ENCODE assay signal across 1 cellular context in the genomic region with DNA sequence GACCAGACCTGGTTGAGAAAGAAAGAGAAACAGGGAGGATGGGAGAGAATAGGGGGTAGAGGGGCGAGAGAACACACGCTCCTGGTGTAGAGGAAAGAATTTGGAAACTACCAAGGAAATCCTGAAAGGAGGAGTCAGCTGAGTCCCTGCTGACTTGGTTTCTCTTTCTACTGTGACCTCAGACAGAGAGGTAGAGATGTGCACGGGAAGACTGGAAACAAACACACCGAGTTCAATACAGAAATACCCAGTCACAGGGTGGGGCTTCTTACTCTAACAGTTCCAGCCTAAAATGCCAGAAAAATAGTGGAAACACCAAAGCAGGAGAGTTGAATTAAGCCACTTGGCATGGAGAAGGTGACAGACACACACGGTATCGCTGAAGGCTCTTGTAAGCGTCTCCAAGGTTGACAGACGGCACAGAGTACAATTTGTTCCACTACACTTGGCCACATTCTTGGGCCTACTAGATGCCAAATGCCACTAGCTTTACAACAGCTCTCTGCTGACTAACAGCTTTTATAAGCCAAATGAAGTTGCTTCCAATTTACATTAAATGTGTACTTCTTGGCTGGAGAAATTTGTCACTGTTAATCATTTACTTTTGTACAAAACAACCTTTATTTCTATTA.
TF ChIP-seq lines count a peak whose summit lies in the region.

No MANE protein-coding gene starts in this region.

TF ChIP-seq in GM23338, 12 proteins besides CTCF, POLR2A, EP300 and RAD21 (continued from another document):
- TF ChIP-seq, protein P1, sequence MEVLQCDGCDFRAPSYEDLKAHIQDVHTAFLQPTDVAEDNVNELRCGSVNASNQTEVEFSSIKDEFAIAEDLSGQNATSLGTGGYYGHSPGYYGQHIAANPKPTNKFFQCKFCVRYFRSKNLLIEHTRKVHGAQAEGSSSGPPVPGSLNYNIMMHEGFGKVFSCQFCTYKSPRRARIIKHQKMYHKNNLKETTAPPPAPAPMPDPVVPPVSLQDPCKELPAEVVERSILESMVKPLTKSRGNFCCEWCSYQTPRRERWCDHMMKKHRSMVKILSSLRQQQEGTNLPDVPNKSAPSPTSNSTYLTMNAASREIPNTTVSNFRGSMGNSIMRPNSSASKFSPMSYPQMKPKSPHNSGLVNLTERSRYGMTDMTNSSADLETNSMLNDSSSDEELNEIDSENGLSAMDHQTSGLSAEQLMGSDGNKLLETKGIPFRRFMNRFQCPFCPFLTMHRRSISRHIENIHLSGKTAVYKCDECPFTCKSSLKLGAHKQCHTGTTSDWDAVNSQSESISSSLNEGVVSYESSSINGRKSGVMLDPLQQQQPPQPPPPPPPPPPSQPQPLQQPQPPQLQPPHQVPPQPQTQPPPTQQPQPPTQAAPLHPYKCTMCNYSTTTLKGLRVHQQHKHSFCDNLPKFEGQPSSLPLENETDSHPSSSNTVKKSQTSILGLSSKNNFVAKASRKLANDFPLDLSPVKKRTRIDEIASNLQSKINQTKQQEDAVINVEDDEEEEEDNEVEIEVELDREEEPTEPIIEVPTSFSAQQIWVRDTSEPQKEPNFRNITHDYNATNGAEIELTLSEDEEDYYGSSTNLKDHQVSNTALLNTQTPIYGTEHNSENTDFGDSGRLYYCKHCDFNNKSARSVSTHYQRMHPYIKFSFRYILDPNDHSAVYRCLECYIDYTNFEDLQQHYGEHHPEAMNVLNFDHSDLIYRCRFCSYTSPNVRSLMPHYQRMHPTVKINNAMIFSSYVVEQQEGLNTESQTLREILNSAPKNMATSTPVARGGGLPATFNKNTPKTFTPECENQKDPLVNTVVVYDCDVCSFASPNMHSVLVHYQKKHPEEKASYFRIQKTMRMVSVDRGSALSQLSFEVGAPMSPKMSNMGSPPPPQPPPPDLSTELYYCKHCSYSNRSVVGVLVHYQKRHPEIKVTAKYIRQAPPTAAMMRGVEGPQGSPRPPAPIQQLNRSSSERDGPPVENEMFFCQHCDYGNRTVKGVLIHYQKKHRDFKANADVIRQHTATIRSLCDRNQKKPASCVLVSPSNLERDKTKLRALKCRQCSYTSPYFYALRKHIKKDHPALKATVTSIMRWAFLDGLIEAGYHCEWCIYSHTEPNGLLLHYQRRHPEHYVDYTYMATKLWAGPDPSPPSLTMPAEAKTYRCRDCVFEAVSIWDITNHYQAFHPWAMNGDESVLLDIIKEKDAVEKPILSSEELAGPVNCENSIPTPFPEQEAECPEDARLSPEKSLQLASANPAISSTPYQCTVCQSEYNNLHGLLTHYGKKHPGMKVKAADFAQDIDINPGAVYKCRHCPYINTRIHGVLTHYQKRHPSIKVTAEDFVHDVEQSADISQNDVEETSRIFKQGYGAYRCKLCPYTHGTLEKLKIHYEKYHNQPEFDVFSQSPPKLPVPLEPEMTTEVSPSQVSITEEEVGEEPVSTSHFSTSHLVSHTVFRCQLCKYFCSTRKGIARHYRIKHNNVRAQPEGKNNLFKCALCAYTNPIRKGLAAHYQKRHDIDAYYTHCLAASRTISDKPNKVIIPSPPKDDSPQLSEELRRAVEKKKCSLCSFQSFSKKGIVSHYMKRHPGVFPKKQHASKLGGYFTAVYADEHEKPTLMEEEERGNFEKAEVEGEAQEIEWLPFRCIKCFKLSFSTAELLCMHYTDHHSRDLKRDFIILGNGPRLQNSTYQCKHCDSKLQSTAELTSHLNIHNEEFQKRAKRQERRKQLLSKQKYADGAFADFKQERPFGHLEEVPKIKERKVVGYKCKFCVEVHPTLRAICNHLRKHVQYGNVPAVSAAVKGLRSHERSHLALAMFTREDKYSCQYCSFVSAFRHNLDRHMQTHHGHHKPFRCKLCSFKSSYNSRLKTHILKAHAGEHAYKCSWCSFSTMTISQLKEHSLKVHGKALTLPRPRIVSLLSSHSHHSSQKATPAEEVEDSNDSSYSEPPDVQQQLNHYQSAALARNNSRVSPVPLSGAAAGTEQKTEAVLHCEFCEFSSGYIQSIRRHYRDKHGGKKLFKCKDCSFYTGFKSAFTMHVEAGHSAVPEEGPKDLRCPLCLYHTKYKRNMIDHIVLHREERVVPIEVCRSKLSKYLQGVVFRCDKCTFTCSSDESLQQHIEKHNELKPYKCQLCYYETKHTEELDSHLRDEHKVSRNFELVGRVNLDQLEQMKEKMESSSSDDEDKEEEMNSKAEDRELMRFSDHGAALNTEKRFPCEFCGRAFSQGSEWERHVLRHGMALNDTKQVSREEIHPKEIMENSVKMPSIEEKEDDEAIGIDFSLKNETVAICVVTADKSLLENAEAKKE (CRISPR knock-in tag; IDR thresholded peaks at IDR 0.05): no peak
- TF ChIP-seq, protein P2, sequence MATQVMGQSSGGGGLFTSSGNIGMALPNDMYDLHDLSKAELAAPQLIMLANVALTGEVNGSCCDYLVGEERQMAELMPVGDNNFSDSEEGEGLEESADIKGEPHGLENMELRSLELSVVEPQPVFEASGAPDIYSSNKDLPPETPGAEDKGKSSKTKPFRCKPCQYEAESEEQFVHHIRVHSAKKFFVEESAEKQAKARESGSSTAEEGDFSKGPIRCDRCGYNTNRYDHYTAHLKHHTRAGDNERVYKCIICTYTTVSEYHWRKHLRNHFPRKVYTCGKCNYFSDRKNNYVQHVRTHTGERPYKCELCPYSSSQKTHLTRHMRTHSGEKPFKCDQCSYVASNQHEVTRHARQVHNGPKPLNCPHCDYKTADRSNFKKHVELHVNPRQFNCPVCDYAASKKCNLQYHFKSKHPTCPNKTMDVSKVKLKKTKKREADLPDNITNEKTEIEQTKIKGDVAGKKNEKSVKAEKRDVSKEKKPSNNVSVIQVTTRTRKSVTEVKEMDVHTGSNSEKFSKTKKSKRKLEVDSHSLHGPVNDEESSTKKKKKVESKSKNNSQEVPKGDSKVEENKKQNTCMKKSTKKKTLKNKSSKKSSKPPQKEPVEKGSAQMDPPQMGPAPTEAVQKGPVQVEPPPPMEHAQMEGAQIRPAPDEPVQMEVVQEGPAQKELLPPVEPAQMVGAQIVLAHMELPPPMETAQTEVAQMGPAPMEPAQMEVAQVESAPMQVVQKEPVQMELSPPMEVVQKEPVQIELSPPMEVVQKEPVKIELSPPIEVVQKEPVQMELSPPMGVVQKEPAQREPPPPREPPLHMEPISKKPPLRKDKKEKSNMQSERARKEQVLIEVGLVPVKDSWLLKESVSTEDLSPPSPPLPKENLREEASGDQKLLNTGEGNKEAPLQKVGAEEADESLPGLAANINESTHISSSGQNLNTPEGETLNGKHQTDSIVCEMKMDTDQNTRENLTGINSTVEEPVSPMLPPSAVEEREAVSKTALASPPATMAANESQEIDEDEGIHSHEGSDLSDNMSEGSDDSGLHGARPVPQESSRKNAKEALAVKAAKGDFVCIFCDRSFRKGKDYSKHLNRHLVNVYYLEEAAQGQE (IDR thresholded peaks at IDR 0.05; ENCODE audit: unreplicated experiment): no peak
